14 cellular contexts compared by ENCODE assay signal in genomic region chr4:8076023-8076422, GRCh38.
DNase-seq lines count a peak whose midpoint lies in the region; ATAC-seq and TF ChIP-seq lines count a peak whose summit lies in the region.
"Had no signal": no experiment of that assay in that cellular context is flagged by ENCODE, and none has a peak within 500 bp of the region (broad histone marks: within the 10 kb centered on the region; RNA-seq: fewer than 3 reads in every experiment).

No MANE protein-coding gene starts in this region.

- H3K27ac Mint-ChIP-seq in CD14-positive monocyte, result no peak overlapping the region
- H3K27ac Mint-ChIP-seq: B cell; CD4-positive, alpha-beta memory T cell; GM23338 had no signal

- no peak overlapping the region for H3K4me3 Mint-ChIP-seq in CD14-positive monocyte
- H3K4me3 Mint-ChIP-seq: B cell; CD4-positive, alpha-beta memory T cell; GM23338 had no signal

- no peaks in the 10 kb centered on the region for H3K36me3 Mint-ChIP-seq in CD14-positive monocyte
- H3K36me3 Mint-ChIP-seq: CD4-positive, alpha-beta memory T cell had no signal

- H3K4me1 Mint-ChIP-seq in CD14-positive monocyte, result no peaks in the 10 kb centered on the region
- H3K4me1 Mint-ChIP-seq: B cell had no signal

- peaks cover 22 to 46% (median 32%) of the 10 kb centered on the region in 3 donors for H3K27me3 Mint-ChIP-seq in CD14-positive monocyte (ENCODE audit: low read depth in 3 of 3)

- H3K27me3 ChIP-seq in foreskin keratinocyte, result peaks cover 50% of the 10 kb centered on the region
- H3K27me3 ChIP-seq in gastrocnemius medialis, result no peaks in the 10 kb centered on the region

- DNase-seq in CD14-positive monocyte (ENCODE audit: low spot score) (peak; percentile 5), OCI-M1 (lab: John Stamatoyannopoulos, UW) (peak; percentile 1), foreskin keratinocyte (no peak), gastrocnemius medialis (no peak), NCI-H2227 treated with DMSO at 0.1 percent for 48 hours (lab: John Stamatoyannopoulos, UW) (no peak), SIG-M5 (lab: John Stamatoyannopoulos, UW) (no peak)
- DNase-seq: C1 segment of cervical spinal cord; CD4-positive, alpha-beta memory T cell; DND-41; GDM1; H7 had no signal

- TF ChIP-seq CTCF in CD14-positive monocyte (IDR thresholded peaks at IDR 0.05), result no peak
- TF ChIP-seq CTCF in foreskin keratinocyte (conservative IDR thresholded peaks at IDR 0.05), result no peak
- TF ChIP-seq CTCF in gastrocnemius medialis (IDR thresholded peaks at IDR 0.05 in 4 of 5, conservative IDR thresholded peaks at IDR 0.05 in 1 of 5), result no peak

- ATAC-seq in foreskin keratinocyte (peak; percentile 15), gastrocnemius medialis (no peak), HG03521 (IDR thresholded peaks at IDR 0.05; ENCODE audit: unreplicated experiment) (no peak)
- ATAC-seq: GM23338 had no signal

- no peaks in the 10 kb centered on the region for H3K9me3 ChIP-seq in gastrocnemius medialis

- H3K4me3 ChIP-seq in gastrocnemius medialis, result no peak overlapping the region
- H3K4me3 ChIP-seq: GM23338 had no signal

- intact Hi-C loops in CD14-positive monocyte (cut with micrococcal nuclease), result no loop called here
- intact Hi-C loops in gastrocnemius medialis (cut with DNase I; ENCODE audit: low total_unique reads), result no loop called here

- H3K27ac ChIP-seq in foreskin keratinocyte (no peak overlapping the region), gastrocnemius medialis (peak overlapping the region in 3 of 4 donors; percentile 10 to 35 (median 34))

- H3K4me1 ChIP-seq in foreskin keratinocyte (no peaks in the 10 kb centered on the region), gastrocnemius medialis (peaks cover 0 to 5% of the 10 kb centered on the region in 2 donors)

- H3K36me3 ChIP-seq in gastrocnemius medialis, result peaks cover 0 to 80% of the 10 kb centered on the region in 2 donors

- in situ Hi-C loops in gastrocnemius medialis (cut with MboI; ENCODE audit: low sequenced_read_pairs in 4 of 4), result no loop called here

- H3K9me3 Mint-ChIP-seq in CD14-positive monocyte, result no peaks in the 10 kb centered on the region
- H3K9me3 Mint-ChIP-seq: CD4-positive, alpha-beta memory T cell; GM23338 had no signal

- TF ChIP-seq POLR2A in gastrocnemius medialis (IDR thresholded peaks at IDR 0.05), result no peak

Comparison
In these comparisons a context has a peak if more than half of its experiments do, and no peak if none do; other contexts are left out.
1. DNase-seq: peak in CD14-positive monocyte (single experiment) and OCI-M1 (single experiment); none in foreskin keratinocyte (0 of 2), gastrocnemius medialis (0 of 2), NCI-H2227 treated with DMSO at 0.1 percent for 48 hours (single experiment) and SIG-M5 (single experiment).